In genomic region chr9:133614056-133614455, GRCh38 we compare ENCODE assay signal across 11 cellular contexts. TPM values are rescaled to one million over a fixed set of nuclear protein-coding genes. Genes with fewer than 3 reads are reported as not detected.
"Had no signal": no experiment of that assay in that cellular context is flagged by ENCODE, and none has a peak within 500 bp of the region (broad histone marks: within the 10 kb centered on the region; RNA-seq: fewer than 3 reads in every experiment).

No MANE protein-coding gene starts in this region.

- H3K9me3 ChIP-seq: HAP-1 had no signal

- H3K9ac ChIP-seq: GM23248 had no signal

- H3K27ac ChIP-seq: GM23248, HL-60 had no signal

- FAIRE-seq: HepG2 had no signal

- H3K36me3 ChIP-seq: HAP-1 had no signal

- H2AFZ ChIP-seq: GM23248 had no signal

- ATAC-seq: HCT116, HepG2 had no signal

- H3K4me3 ChIP-seq: GM23248, HAP-1 had no signal

- DNase-seq: GM23248, GOT3, H7, HFFc6 had no signal

- H3K4me1 ChIP-seq: HAP-1 had no signal

RNA-seq across cellular contexts. Expression of gene FAM163B, which starts 4.9 kb away (rescaled TPM):
- total RNA-seq: GM23248, H4, HepG2, HFFc6, HT1080 had no signal
- polyA plus RNA-seq: GM23248, HepG2, IgD-negative memory B cell had no signal

RNA-seq across cellular contexts. Expression of gene DBH, which starts 22.1 kb away (rescaled TPM):
- total RNA-seq: GM23248, H4, HepG2, HFFc6, HT1080 had no signal
- polyA plus RNA-seq: GM23248, HepG2, IgD-negative memory B cell had no signal
